8 cellular contexts compared by ENCODE assay signal in genomic region chr2:226835796-226836547, GRCh38. TPM values are rescaled to one million over a fixed set of nuclear protein-coding genes. Genes with fewer than 3 reads are reported as not detected.
A peak's percentile ranks its signal among the peaks of the same experiment; 100 is the strongest.
DNase-seq lines count a peak whose midpoint lies in the region; ATAC-seq, FAIRE-seq and TF ChIP-seq lines count a peak whose summit lies in the region.

Gene RHBDD1 (plus strand): TSS chr2:226836054. CDS start chr2:226864694, 28,640 bp downstream.

- H3K27me3 Mint-ChIP-seq in T-helper 1 cell treated with Interleukin-12 subunit alpha and Interleukin-12 subunit beta and Interleukin-4 antibody, amounts not matched to agents 30 μg/mL and 1 μg/mL, for 36 hours (ENCODE audit: low read depth): no peaks in the 10 kb centered on the region
- H3K27me3 Mint-ChIP-seq in progenitor cell of endocrine pancreas: no peaks in the 10 kb centered on the region

- H3K9me3 Mint-ChIP-seq in T-helper 1 cell treated with Interleukin-12 subunit alpha and Interleukin-12 subunit beta and Interleukin-4 antibody, amounts not matched to agents 30 μg/mL and 1 μg/mL, for 36 hours: no peaks in the 10 kb centered on the region
- H3K9me3 Mint-ChIP-seq in progenitor cell of endocrine pancreas (ENCODE audit: low read depth): no peaks in the 10 kb centered on the region

- TF ChIP-seq POLR2A in GM12891 (IDR thresholded peaks at IDR 0.05; ENCODE audit: low read depth, low read length): peak; percentile 85

- peak within 1 kb of the TSS; percentile 85 for H3K4me3 Mint-ChIP-seq in T-helper 1 cell treated with Interleukin-12 subunit alpha and Interleukin-12 subunit beta and Interleukin-4 antibody, amounts not matched to agents 30 μg/mL and 1 μg/mL, for 36 hours
- peak within 1 kb of the TSS; percentile 91 for H3K4me3 Mint-ChIP-seq in progenitor cell of endocrine pancreas (ENCODE audit: low read depth)

- intact Hi-C loops in left cardiac atrium (cut with DNase I): no loop called here

- no peak for TF ChIP-seq CTCF in progenitor cell of endocrine pancreas (IDR thresholded peaks at IDR 0.05; ENCODE audit: unreplicated experiment)

- H3K4me1 Mint-ChIP-seq in T-helper 1 cell treated with Interleukin-12 subunit alpha and Interleukin-12 subunit beta and Interleukin-4 antibody, amounts not matched to agents 30 μg/mL and 1 μg/mL, for 36 hours (ENCODE audit: low read depth): peaks cover 54% of the 10 kb centered on the region
- H3K4me1 Mint-ChIP-seq in progenitor cell of endocrine pancreas (ENCODE audit: low read depth): peaks cover 14% of the 10 kb centered on the region

- peaks cover 26% of the 10 kb centered on the region for H3K36me3 Mint-ChIP-seq in T-helper 1 cell treated with Interleukin-12 subunit alpha and Interleukin-12 subunit beta and Interleukin-4 antibody, amounts not matched to agents 30 μg/mL and 1 μg/mL, for 36 hours (ENCODE audit: low read depth)
- H3K36me3 Mint-ChIP-seq in progenitor cell of endocrine pancreas (ENCODE audit: insufficient read depth): no peaks in the 10 kb centered on the region

- peak; percentile 100 for FAIRE-seq in GM12891 (lab: Jason Lieb, UNC)

- H3K27ac Mint-ChIP-seq in T-helper 1 cell treated with Interleukin-12 subunit alpha and Interleukin-12 subunit beta and Interleukin-4 antibody, amounts not matched to agents 30 μg/mL and 1 μg/mL, for 36 hours: peak within 1 kb of the TSS; percentile 96
- peak within 1 kb of the TSS; percentile 98 for H3K27ac Mint-ChIP-seq in progenitor cell of endocrine pancreas

- peak; percentile 84 for DNase-seq in GM12891 (ENCODE audit: insufficient read length, low spot score)
- DNase-seq in NCI-H1436 (lab: John Stamatoyannopoulos, UW): peak; percentile 93
- peak; percentile 81 for DNase-seq in amniotic stem cell (lab: John Stamatoyannopoulos, UW)
- peak; percentile 95 for DNase-seq in left cardiac atrium
- DNase-seq in progenitor cell of endocrine pancreas (ENCODE audit: low spot score, unreplicated experiment): peak; percentile 87
- peak; percentile 94 for DNase-seq in ureter (ENCODE audit: low spot score)

- ATAC-seq in HG02798 (IDR thresholded peaks at IDR 0.05; ENCODE audit: poor library complexity, unreplicated experiment) (peak; percentile 88), left cardiac atrium (peak; percentile 99 to 100)

TF ChIP-seq in GM12891, 5 proteins besides CTCF, POLR2A, EP300 and RAD21:
- TF ChIP-seq SPI1 (IDR thresholded peaks at IDR 0.05; ENCODE audit: low read depth, low read length) (no peak), POLR2AphosphoS5 (IDR thresholded peaks at IDR 0.05; ENCODE audit: low read depth, low read length) (peak; percentile 90), TAF1 (IDR thresholded peaks at IDR 0.05; ENCODE audit: low read depth, low read length) (peak; percentile 79), PAX5 (IDR thresholded peaks at IDR 0.05; ENCODE audit: insufficient read depth, low read length, severe bottlenecking) (peak; percentile 77), POU2F2 (IDR thresholded peaks at IDR 0.05; ENCODE audit: low read depth, low read length) (peak; percentile 19; the same call in 1 of the 2 replicates)

RNA-seq across cellular contexts. Expression of gene RHBDD1, which starts in this region (rescaled TPM):
- polyA plus RNA-seq in GM12891 (2012; ENCODE audit: low read depth, missing spikeins): 10.2 TPM
- total RNA-seq in left cardiac atrium (10 to 100 TPM; 35.6 to 38.1 TPM), progenitor cell of endocrine pancreas (31.0 and 32.7 TPM in 2 replicates), ureter (78.5 TPM)

Comparison
In these comparisons a context has a peak if more than half of its experiments do, and no peak if none do; other contexts are left out.
1. Peak in every context shown above with its lines: DNase-seq and ATAC-seq.